Comparison of ENCODE assay signal across 2 cellular contexts in the genomic region with DNA sequence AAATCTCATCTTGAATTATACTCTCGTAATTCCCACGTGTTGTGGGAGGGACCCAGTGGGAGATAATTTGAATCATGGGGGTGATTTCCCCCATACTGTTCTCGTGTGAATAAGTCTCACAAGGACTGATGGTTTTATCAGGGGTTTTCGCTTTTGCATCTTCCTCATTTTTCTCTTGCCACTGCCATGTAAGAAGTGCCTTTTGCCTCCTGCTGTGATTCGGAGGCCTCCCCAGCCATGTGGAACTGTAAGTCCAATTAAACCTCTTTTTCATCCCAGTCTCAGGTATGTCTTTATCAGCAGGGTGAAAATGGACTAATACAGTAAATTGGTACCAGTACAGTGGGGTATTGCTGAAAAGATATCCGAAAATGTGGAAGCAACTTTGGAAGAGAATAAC. TPM values are rescaled to one million over a fixed set of nuclear protein-coding genes. Genes with fewer than 3 reads are reported as not detected.
"Had no signal": no experiment of that assay in that cellular context is flagged by ENCODE, and none has a peak within 500 bp of the region (broad histone marks: within the 10 kb centered on the region; RNA-seq: fewer than 3 reads in every experiment).

No MANE protein-coding gene starts in this region.

RNA-seq across cellular contexts. Expression of gene CFAP99, which starts 38.2 kb away (rescaled TPM):
- total RNA-seq: LHCN-M2, NCI-H460 had no signal
